13 cellular contexts compared by ENCODE assay signal in the genomic region with DNA sequence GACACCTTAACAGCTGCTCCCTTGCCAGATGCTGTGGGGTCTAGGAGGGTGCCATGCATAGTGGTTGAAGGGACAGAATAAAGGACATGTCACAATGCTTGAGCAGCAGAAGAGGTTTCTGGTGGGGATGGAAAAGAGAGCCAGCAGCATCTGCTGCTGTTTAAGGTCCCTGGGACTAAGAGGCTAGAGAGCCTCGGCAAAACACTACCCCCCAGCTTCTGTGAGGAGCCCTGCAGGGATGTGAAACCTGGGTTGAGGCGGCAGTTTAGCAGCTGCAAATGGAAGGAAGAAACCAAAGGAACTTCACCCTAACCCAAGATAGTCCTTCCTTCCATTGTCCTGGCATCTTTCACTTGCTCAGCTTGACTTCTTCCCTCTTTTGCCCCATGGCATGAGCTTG. TPM values are rescaled to one million over a fixed set of nuclear protein-coding genes. Genes with fewer than 3 reads are reported as not detected.
DNase-seq lines count a peak whose midpoint lies in the region; ATAC-seq and TF ChIP-seq lines count a peak whose summit lies in the region.
"Had no signal": no experiment of that assay in that cellular context is flagged by ENCODE, and none has a peak within 500 bp of the region (broad histone marks: within the 10 kb centered on the region; RNA-seq: fewer than 3 reads in every experiment).

No MANE protein-coding gene starts in this region.

- H3K27ac Mint-ChIP-seq in MCF 10A (ENCODE audit: low read depth, unreplicated experiment), result no peak overlapping the region
- H3K27ac Mint-ChIP-seq: mesothelial cell of epicardium had no signal

- no peak for ATAC-seq in left lung

- no peak overlapping the region for H3K4me2 ChIP-seq in mesendoderm (ENCODE audit: low read length)

- no peak overlapping the region for H3K56ac ChIP-seq in mesendoderm (ENCODE audit: low read length)

- no peak overlapping the region for H3K4me3 ChIP-seq in ascending aorta
- H3K4me3 ChIP-seq in left lung, result no peak overlapping the region
- no peak overlapping the region for H3K4me3 ChIP-seq in transverse colon
- H3K4me3 ChIP-seq in mesendoderm (ENCODE audit: low read length), result no peak overlapping the region

- BruUV-seq in MCF 10A (replicated peaks; lab: Mats Ljungman, UMichigan), result no TSS peak

- H3K36me3 ChIP-seq in ascending aorta, result peaks cover 0 to 5% of the 10 kb centered on the region in 2 donors
- H3K36me3 ChIP-seq in left lung, result peaks cover 0 to 12% of the 10 kb centered on the region in 2 donors
- no peaks in the 10 kb centered on the region for H3K36me3 ChIP-seq in transverse colon
- H3K36me3 ChIP-seq in mesendoderm (ENCODE audit: control insufficient read depth, insufficient read depth, low read length), result peaks cover 8% of the 10 kb centered on the region

- no peak overlapping the region for H2BK15ac ChIP-seq in mesendoderm (replicated peaks; ENCODE audit: low read depth)

- no peak overlapping the region for H2AK5ac ChIP-seq in mesendoderm (ENCODE audit: low read length)

- peaks cover 3% of the 10 kb centered on the region for H3K79me2 ChIP-seq in mesendoderm (ENCODE audit: control insufficient read depth, insufficient read depth, low read length)

- TF ChIP-seq POLR2A in transverse colon (IDR thresholded peaks at IDR 0.05), result no peak

- H3K79me1 ChIP-seq in mesendoderm (ENCODE audit: low read length), result peaks cover 12% of the 10 kb centered on the region

- no peak overlapping the region for H3K4ac ChIP-seq in mesendoderm (ENCODE audit: low read depth, low read length)

- intact Hi-C loops in ascending aorta (cut with DNase I), result loop anchor here (2.0 to 10.0 kb wide), 4 partner anchors 14 to 1150 kb away; partner anchors contain the start of genes PFKFB2 and YOD1
- intact Hi-C loops in left lung (cut with DNase I), result no loop called here
- intact Hi-C loops in transverse colon (cut with DNase I; ENCODE audit: low total_unique reads), result no loop called here
- intact Hi-C loops in MCF 10A (cut with micrococcal nuclease), result no loop called here

- H2BK120ac ChIP-seq in mesendoderm (ENCODE audit: low read depth, low read length), result no peak overlapping the region

- H2BK5ac ChIP-seq in mesendoderm (ENCODE audit: low read length), result no peak overlapping the region

- H4K8ac ChIP-seq in mesendoderm (ENCODE audit: low read depth, low read length), result no peak overlapping the region

- H3K9me3 ChIP-seq in ascending aorta (no peaks in the 10 kb centered on the region), left lung (no peaks in the 10 kb centered on the region), transverse colon (no peaks in the 10 kb centered on the region)

- CTCF ChIA-PET in MCF 10A (lab: Yijun Ruan, JAX), result interaction anchor here (1.2 to 47.3 kb wide), 4 partner anchors 9 to 73 kb away, joined by 4 to 1037 read pairs (median 20); partner anchors contain the start of gene PLXNA2

- no peak overlapping the region for H3K18ac ChIP-seq in mesendoderm (ENCODE audit: low read length)

- H3K9me3 Mint-ChIP-seq in MCF 10A (ENCODE audit: unreplicated experiment), result no peaks in the 10 kb centered on the region
- H3K9me3 Mint-ChIP-seq: mesothelial cell of epicardium had no signal

- H4K5ac ChIP-seq in mesendoderm (ENCODE audit: low read length), result no peak overlapping the region

- H3K9ac ChIP-seq in mesendoderm (ENCODE audit: low read length), result no peak overlapping the region

- no peaks in the 10 kb centered on the region for H3K27me3 ChIP-seq in ascending aorta
- H3K27me3 ChIP-seq in left lung, result no peaks in the 10 kb centered on the region
- H3K27me3 ChIP-seq in transverse colon, result no peaks in the 10 kb centered on the region
- no peaks in the 10 kb centered on the region for H3K27me3 ChIP-seq in mesendoderm (ENCODE audit: insufficient read depth, low read length, poor library complexity)

- peaks cover 36 to 70% of the 10 kb centered on the region in 2 donors for H3K4me1 ChIP-seq in ascending aorta
- peaks cover 47 to 95% of the 10 kb centered on the region in 2 donors for H3K4me1 ChIP-seq in left lung
- H3K4me1 ChIP-seq in transverse colon, result peaks cover 29 to 78% (median 52%) of the 10 kb centered on the region in 4 donors
- H3K4me1 ChIP-seq in mesendoderm (ENCODE audit: control insufficient read depth, low read depth, low read length), result peaks cover 24% of the 10 kb centered on the region

- TF ChIP-seq EP300 in transverse colon (IDR thresholded peaks at IDR 0.05; ENCODE audit: low read depth), result no peak

- in situ Hi-C loops in transverse colon (cut with MboI; ENCODE audit: low pct_ligation_motif_present in 1 of 4, low pct_unique_long_range_greater_than_20kb in 1 of 4, low sequenced_read_pairs in 3 of 4), result no loop called here

- peak; percentile 15 for DNase-seq in NCI-H1694 treated with DMSO at 0.1 percent for 48 hours (lab: John Stamatoyannopoulos, UW)
- DNase-seq in NCI-H1694 (lab: John Stamatoyannopoulos, UW), result no peak
- no peak for DNase-seq in ascending aorta (ENCODE audit: low spot score in 2 of 2)
- no peak for DNase-seq in left lung
- no peak for DNase-seq in transverse colon
- no peak for DNase-seq in MCF 10A (ENCODE audit: unreplicated experiment)
- no peak for DNase-seq in activated CD8-positive, alpha-beta memory T cell treated with anti-CD3 and anti-CD28 coated beads, Interleukin-2, amount 50 U/mL, for 48 hours
- no peak for DNase-seq in mesendoderm
- DNase-seq: ACHN; activated CD4-positive, alpha-beta T cell treated with anti-CD3 and anti-CD28 coated beads for 48 hours; activated gamma-delta T cell; NCI-H226 had no signal

- TF ChIP-seq CTCF in ascending aorta (IDR thresholded peaks at IDR 0.05), result peak in 1 of 3 experiments; percentile 27
- no peak for TF ChIP-seq CTCF in left lung (IDR thresholded peaks at IDR 0.05)
- TF ChIP-seq CTCF in transverse colon (IDR thresholded peaks at IDR 0.05), result no peak
- TF ChIP-seq CTCF in MCF 10A (IDR thresholded peaks at IDR 0.05; ENCODE audit: unreplicated experiment), result no peak

- no peaks in the 10 kb centered on the region for H3K27me3 Mint-ChIP-seq in MCF 10A (ENCODE audit: insufficient read depth, unreplicated experiment)

- POLR2A ChIA-PET in MCF 10A (lab: Yijun Ruan, JAX), result interaction anchor here (2.3 to 13.7 kb wide), 5 partner anchors 15 to 39 kb away, joined by 15 to 219 read pairs (median 138); partner anchors contain the start of gene PLXNA2

- peak overlapping the region; percentile 85 to 92 for H3K27ac ChIP-seq in ascending aorta
- H3K27ac ChIP-seq in left lung, result peak overlapping the region; percentile 62 to 73
- peak overlapping the region; percentile 84 to 89 (median 84) for H3K27ac ChIP-seq in transverse colon
- no peak overlapping the region for H3K27ac ChIP-seq in mesendoderm (ENCODE audit: low read depth, low read length)

- H3K23ac ChIP-seq in mesendoderm (ENCODE audit: low read length), result no peak overlapping the region

- WGBS in transverse colon (ENCODE audit: low coverage in 1 of 2), 2 donors, result 65% methylated on average over 2 of the region's 2 CpGs; no CpG with 5 or more reads in 1 of the 2 donors
- WGBS in mesendoderm (ENCODE audit: extremely low coverage, insufficient coverage, low lambda C conversion rate), result no CpG with 5 or more reads among the region's 2 CpGs

- H3K36me3 Mint-ChIP-seq in MCF 10A (ENCODE audit: insufficient read depth, unreplicated experiment), result peaks cover 14% of the 10 kb centered on the region
- H3K36me3 Mint-ChIP-seq: mesothelial cell of epicardium had no signal

- H3K4me3 Mint-ChIP-seq in MCF 10A (ENCODE audit: unreplicated experiment), result no peak overlapping the region
- H3K4me3 Mint-ChIP-seq: mesothelial cell of epicardium had no signal

- peaks cover 50% of the 10 kb centered on the region for H3K4me1 Mint-ChIP-seq in MCF 10A (ENCODE audit: insufficient read depth, unreplicated experiment)

RNA-seq across cellular contexts. Expression of gene PLXNA2, which starts 39.4 kb away (rescaled TPM):
- total RNA-seq in ascending aorta (33.0 TPM), left lung (10 to 100 TPM; 73.5 to 92.8 TPM), transverse colon (100 to 1,000 TPM in 1 of 4 donors, 10 to 100 TPM in 3; 77.4 to 140 (median 85.5) TPM), MCF 10A (2022) (59.2 and 69.7 TPM in 2 replicates)
- polyA plus RNA-seq in mesendoderm (2013, experiment 1 of 2), result 7.9 TPM
- 7.4 TPM for polyA plus RNA-seq in mesendoderm (2013, experiment 2 of 2)
